ENCODE assay signal across 1 cellular context in genomic region chr2:60548844-60549243, GRCh38.
A peak's percentile ranks its signal among the peaks of the same experiment; 100 is the strongest.
TF ChIP-seq lines count a peak whose summit lies in the region.

No MANE protein-coding gene starts in this region.

TF ChIP-seq in HepG2, 621 proteins besides CTCF, POLR2A, EP300 and RAD21 (continued from another document):
- TF ChIP-seq SKIL (CRISPR knock-in tag; IDR thresholded peaks at IDR 0.05; ENCODE audit: borderline replicate concordance) (no peak), PCBP2 (optimal IDR thresholded peaks at IDR 0.05; ENCODE audit: low read depth, low read length, poor library complexity, severe bottlenecking) (peak; percentile 36), AGO2 (optimal IDR thresholded peaks at IDR 0.05; ENCODE audit: low read depth, low read length) (no peak), RCOR2 (CRISPR knock-in tag; IDR thresholded peaks at IDR 0.05) (no peak), MZF1 (CRISPR knock-in tag; IDR thresholded peaks at IDR 0.05; ENCODE audit: borderline replicate concordance) (no peak), ZNF556 (CRISPR knock-in tag; IDR thresholded peaks at IDR 0.05; ENCODE audit: borderline replicate concordance) (no peak), ARHGAP35 (CRISPR knock-in tag; IDR thresholded peaks at IDR 0.05; ENCODE audit: borderline replicate concordance) (no peak), DZIP1 (CRISPR knock-in tag; IDR thresholded peaks at IDR 0.05) (no peak)
